Comparison of ENCODE assay signal across 24 cellular contexts in the genomic region with DNA sequence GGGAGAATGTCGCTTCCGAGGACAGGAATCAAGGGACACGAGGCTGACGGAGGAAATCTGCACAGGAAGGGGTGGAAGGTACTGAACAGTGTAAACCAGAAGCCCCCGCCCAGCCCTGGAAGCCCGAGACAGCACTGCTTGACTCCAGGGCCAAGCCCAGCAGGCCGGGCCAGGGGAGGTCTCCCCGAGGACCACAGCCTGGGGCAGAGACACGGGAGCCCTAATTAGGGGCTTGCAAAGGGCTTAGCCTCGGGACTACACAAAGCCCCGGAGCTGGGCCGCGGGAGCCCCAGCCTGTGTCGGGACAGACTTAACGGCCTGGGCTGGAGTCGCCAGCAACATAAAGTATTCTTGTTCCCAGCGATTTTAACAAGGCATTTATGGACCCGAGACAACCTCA.
"Had no signal": no experiment of that assay in that cellular context is flagged by ENCODE, and none has a peak within 500 bp of the region (broad histone marks: within the 10 kb centered on the region; RNA-seq: fewer than 3 reads in every experiment).

No MANE protein-coding gene starts in this region.

- H3K9me3 ChIP-seq: SJCRH30, SK-N-SH had no signal

- H3K27ac ChIP-seq: KMS-11, SJCRH30, VCaP had no signal

- H3K36me3 ChIP-seq: SJCRH30 had no signal

- H3K4me2 ChIP-seq: KMS-11, SK-N-SH had no signal

- H3K9ac ChIP-seq: KMS-11, SK-N-SH had no signal

- H3K4me1 Mint-ChIP-seq: activated CD4-positive, alpha-beta memory T cell treated with anti-CD3 and anti-CD28 coated beads, Interleukin-2, amount 10 ng/mL, durations not matched to agents 7 days and 5 days; activated T-helper 17 cell treated with anti-CD3 and anti-CD28 coated beads, Interleukin-2, amount 50 U/mL, for 72 hours had no signal

- ATAC-seq: activated T-helper 17 cell treated with anti-CD3 and anti-CD28 coated beads, Interleukin-2, amount 50 U/mL, for 72 hours had no signal

- H3K4me3 ChIP-seq: SJCRH30 had no signal

- H3K36me3 Mint-ChIP-seq: activated naive CD8-positive, alpha-beta T cell; brain had no signal

- H3K27ac Mint-ChIP-seq: activated CD4-positive, alpha-beta memory T cell treated with anti-CD3 and anti-CD28 coated beads, Interleukin-2, amount 10 ng/mL, durations not matched to agents 7 days and 5 days; activated naive CD4-positive, alpha-beta T cell treated with anti-CD3 and anti-CD28 coated beads for 36 hours; activated naive CD8-positive, alpha-beta T cell; activated T-helper 17 cell treated with anti-CD3 and anti-CD28 coated beads, Interleukin-2, amount 50 U/mL, for 72 hours; brain had no signal

- H3K4me1 ChIP-seq: SJCRH30 had no signal

- DNase-seq: activated CD4-positive, alpha-beta memory T cell treated with anti-CD3 and anti-CD28 coated beads, Interleukin-2, amount 10 ng/mL, durations not matched to agents 7 days and 5 days; activated CD4-positive, alpha-beta T cell treated with anti-CD3 and anti-CD28 coated beads, Interleukin-2, amount 50 U/mL, for 1 hour; activated CD4-positive, CD25-positive, alpha-beta regulatory T cell; activated gamma-delta T cell; activated naive CD4-positive, alpha-beta T cell treated with anti-CD3 and anti-CD28 coated beads for 36 hours; activated T-cell treated with anti-CD3 and anti-CD28 coated beads for 4 hours; activated T-cell treated with anti-CD3 and anti-CD28 coated beads, Interleukin-2, amount 50 U/mL, for 48 hours; amygdala; MM.1S; NCI-H1105 treated with DMSO at 0.1 percent for 48 hours; NCI-H1436 treated with DMSO at 0.1 percent for 48 hours; NCI-H187; NCI-H2081; NCI-H446 treated with DMSO at 0.1 percent for 48 hours; NCI-H524 treated with DMSO at 0.1 percent for 48 hours; NCI-H774; SJCRH30; SK-N-SH; T-helper 1 cell had no signal

- H3K4me3 Mint-ChIP-seq: activated CD4-positive, alpha-beta memory T cell treated with anti-CD3 and anti-CD28 coated beads, Interleukin-2, amount 10 ng/mL, durations not matched to agents 7 days and 5 days; activated naive CD4-positive, alpha-beta T cell treated with anti-CD3 and anti-CD28 coated beads for 36 hours; activated naive CD8-positive, alpha-beta T cell; activated T-helper 17 cell treated with anti-CD3 and anti-CD28 coated beads, Interleukin-2, amount 50 U/mL, for 72 hours; brain had no signal

- H3K9me3 Mint-ChIP-seq: activated CD4-positive, alpha-beta memory T cell treated with anti-CD3 and anti-CD28 coated beads, Interleukin-2, amount 10 ng/mL, durations not matched to agents 7 days and 5 days; activated naive CD4-positive, alpha-beta T cell treated with anti-CD3 and anti-CD28 coated beads for 36 hours; activated T-helper 17 cell treated with anti-CD3 and anti-CD28 coated beads, Interleukin-2, amount 50 U/mL, for 72 hours had no signal
